ENCODE assay signal across 17 cellular contexts in the genomic region with DNA sequence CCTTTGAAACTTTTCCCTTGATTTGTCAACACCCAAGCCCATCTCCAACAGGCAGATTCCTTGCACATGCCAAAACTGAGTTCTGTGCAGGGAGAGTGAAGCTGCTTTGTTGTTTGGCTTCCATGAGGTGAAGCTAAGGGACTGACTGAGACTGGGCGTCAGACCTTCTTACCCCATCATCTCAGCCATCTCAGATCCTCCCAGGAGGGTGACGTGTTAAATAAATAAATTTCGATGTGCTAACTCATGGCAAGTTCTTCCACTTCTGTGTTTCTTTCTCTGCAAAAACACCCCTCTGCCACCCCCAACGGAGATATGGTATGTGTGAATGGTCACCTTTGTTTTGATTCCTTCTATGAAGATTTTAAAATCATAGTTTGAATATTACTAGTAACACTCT. TPM values are rescaled to one million over a fixed set of nuclear protein-coding genes. Genes with fewer than 3 reads are reported as not detected.
A peak's percentile ranks its signal among the peaks of the same experiment; 100 is the strongest.
DNase-seq lines count a peak whose midpoint lies in the region; ATAC-seq and TF ChIP-seq lines count a peak whose summit lies in the region.
"Had no signal": no experiment of that assay in that cellular context is flagged by ENCODE, and none has a peak within 500 bp of the region (broad histone marks: within the 10 kb centered on the region; RNA-seq: fewer than 3 reads in every experiment).

No MANE protein-coding gene starts in this region.

- H3K4me3 Mint-ChIP-seq in HFFc6, result no peak overlapping the region
- H3K4me3 Mint-ChIP-seq: CD4-positive, alpha-beta memory T cell had no signal

- no peak for TF ChIP-seq CTCF in HFFc6 (IDR thresholded peaks at IDR 0.05)
- no peak for TF ChIP-seq CTCF in astrocyte of the spinal cord (IDR thresholded peaks at IDR 0.05; ENCODE audit: low read depth, low read length)
- no peak for TF ChIP-seq CTCF in fibroblast of mammary gland (conservative IDR thresholded peaks at IDR 0.05; ENCODE audit: control insufficient read depth, insufficient read depth, low read depth, low read length)

- in situ Hi-C loops in astrocyte of the spinal cord (cut with HindIII; ENCODE audit: low sequenced_read_pairs), result no loop called here

- H3K36me3 ChIP-seq in effector memory CD4-positive, alpha-beta T cell (ENCODE audit: control insufficient read depth, insufficient read depth, low read length), result peaks cover 42% of the 10 kb centered on the region

- peaks cover 21% of the 10 kb centered on the region for H3K4me1 Mint-ChIP-seq in HFFc6 (ENCODE audit: low read depth)
- H3K4me1 Mint-ChIP-seq: CD4-positive, alpha-beta memory T cell had no signal

- peaks cover 48% of the 10 kb centered on the region for H3K36me3 Mint-ChIP-seq in HFFc6 (ENCODE audit: low read depth)

- no peak for ATAC-seq in GM18517 (IDR thresholded peaks at IDR 0.05; ENCODE audit: unreplicated experiment)

- H3K4me1 ChIP-seq in effector memory CD4-positive, alpha-beta T cell (ENCODE audit: control insufficient read depth, insufficient read depth, low read length, poor library complexity, severe bottlenecking), result no peaks in the 10 kb centered on the region
- H3K4me1 ChIP-seq: BE2C had no signal

- DNase-seq in HFFc6 (no peak), astrocyte of the spinal cord (ENCODE audit: low read depth, low spot score) (peak; percentile 71), fibroblast of mammary gland (ENCODE audit: low read depth) (peak; percentile 25), substantia nigra (lab: John Stamatoyannopoulos, UW) (no peak), SKM-1 (lab: John Stamatoyannopoulos, UW; ENCODE audit: unreplicated experiment) (no peak)
- DNase-seq in effector memory CD4-positive, alpha-beta T cell, result no peak
- DNase-seq: BE2C; CD4-positive, alpha-beta memory T cell; DND-41; GF-D8; NCI-H1048; NCI-H2107; NCI-H345; SK-N-SH had no signal

- peak overlapping the region; percentile 67 for H3K27ac Mint-ChIP-seq in HFFc6
- H3K27ac Mint-ChIP-seq: CD4-positive, alpha-beta memory T cell had no signal

- H3K9me3 ChIP-seq in effector memory CD4-positive, alpha-beta T cell (ENCODE audit: control insufficient read depth, low read length), result no peaks in the 10 kb centered on the region
- H3K9me3 ChIP-seq: BE2C, HAP-1, SK-N-SH had no signal

- no peaks in the 10 kb centered on the region for H3K9me3 Mint-ChIP-seq in HFFc6
- H3K9me3 Mint-ChIP-seq: CD4-positive, alpha-beta memory T cell had no signal

- H3K4me3 ChIP-seq in astrocyte of the spinal cord (ENCODE audit: low read depth, low read length) (no peak overlapping the region), fibroblast of mammary gland (ENCODE audit: control insufficient read depth, low read depth, low read length) (no peak overlapping the region)
- H3K4me3 ChIP-seq in effector memory CD4-positive, alpha-beta T cell (ENCODE audit: insufficient read depth, low read depth, low read length, poor library complexity, severe bottlenecking), result no peak overlapping the region
- H3K4me3 ChIP-seq: HAP-1, PC-9 had no signal

- no peaks in the 10 kb centered on the region for H3K27me3 Mint-ChIP-seq in HFFc6 (ENCODE audit: insufficient read depth)
- H3K27me3 Mint-ChIP-seq: CD4-positive, alpha-beta memory T cell had no signal

- no peaks in the 10 kb centered on the region for H3K27me3 ChIP-seq in effector memory CD4-positive, alpha-beta T cell (replicated peaks; ENCODE audit: control insufficient read depth, insufficient read depth, low read length, poor library complexity, severe bottlenecking)
- H3K27me3 ChIP-seq: BE2C had no signal

- H3K27ac ChIP-seq in substantia nigra (ENCODE audit: low read depth, low read length, poor library complexity, severe bottlenecking), result peak overlapping the region; percentile 1
- H3K27ac ChIP-seq in effector memory CD4-positive, alpha-beta T cell (ENCODE audit: insufficient read depth, low read length, poor library complexity, severe bottlenecking), result no peak overlapping the region
- H3K27ac ChIP-seq: PC-9 had no signal

RNA-seq across cellular contexts. Expression of a gene that starts 17.8 kb away (rescaled TPM):
- 10 to 100 TPM; 17.0 to 22.4 (median 19.0) TPM for total RNA-seq in HFFc6 (2021; fragmentation: NEBNext Ultra II Directional; extraction: Animal tissue kit (Norgen Biotek cat#: 25700))

Comparison
In these comparisons a context has a peak if more than half of its experiments do, and no peak if none do; other contexts are left out.
1. DNase-seq: peak in astrocyte of the spinal cord (single experiment) and fibroblast of mammary gland (single experiment); none in HFFc6 (single experiment), substantia nigra (0 of 49), SKM-1 (single experiment) and effector memory CD4-positive, alpha-beta T cell (0 of 3).